In the genomic region with DNA sequence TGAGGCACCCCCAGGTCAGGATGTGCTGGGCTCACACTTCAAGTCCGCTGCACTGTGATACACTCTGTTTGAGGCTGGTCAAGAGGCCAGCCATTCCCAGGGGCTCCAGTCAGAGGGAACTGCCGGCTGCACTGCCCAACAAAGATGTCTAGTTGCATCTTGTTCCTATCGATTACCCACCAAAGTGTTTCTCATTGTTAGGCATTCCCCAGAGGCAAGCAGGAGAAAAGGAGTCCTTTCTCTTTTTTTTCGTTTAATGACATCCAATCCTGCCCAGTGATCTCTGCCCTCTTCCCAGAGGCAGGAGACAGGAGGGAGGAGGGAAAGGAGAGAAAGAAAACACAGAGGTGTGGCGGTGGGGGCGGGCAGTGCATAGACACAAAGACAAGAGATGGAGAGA, we compare ENCODE assay signal across 1 cellular context.
TF ChIP-seq lines count a peak whose summit lies in the region.

No MANE protein-coding gene starts in this region.

TF ChIP-seq in HepG2, 621 proteins besides CTCF, POLR2A, EP300 and RAD21:
- TF ChIP-seq PTBP1 (IDR thresholded peaks at IDR 0.05; ENCODE audit: low read depth, low read length, poor library complexity, severe bottlenecking) (no peak), NBN (conservative IDR thresholded peaks at IDR 0.05) (no peak), PHF20 (CRISPR knock-in tag; IDR thresholded peaks at IDR 0.05) (no peak), ZNF841 (CRISPR knock-in tag; IDR thresholded peaks at IDR 0.05; ENCODE audit: borderline replicate concordance) (no peak), ETV5 (CRISPR knock-in tag; IDR thresholded peaks at IDR 0.05; ENCODE audit: borderline replicate concordance) (no peak), PHF5A (CRISPR knock-in tag; IDR thresholded peaks at IDR 0.05; ENCODE audit: low read depth, unreplicated experiment) (no peak), ZNF230 (CRISPR knock-in tag; IDR thresholded peaks at IDR 0.05) (no peak), ZNF619 (CRISPR knock-in tag; IDR thresholded peaks at IDR 0.05) (no peak), SIX1 (CRISPR knock-in tag; IDR thresholded peaks at IDR 0.05; ENCODE audit: borderline replicate concordance) (no peak), ZNF235 (CRISPR knock-in tag; IDR thresholded peaks at IDR 0.05; ENCODE audit: borderline replicate concordance) (no peak), ZNF556 (CRISPR knock-in tag; IDR thresholded peaks at IDR 0.05; ENCODE audit: borderline replicate concordance) (no peak), ZNF124 (CRISPR knock-in tag; IDR thresholded peaks at IDR 0.05) (no peak), CCDC6 (CRISPR knock-in tag; IDR thresholded peaks at IDR 0.05) (no peak)
- TF ChIP-seq, protein P1, sequence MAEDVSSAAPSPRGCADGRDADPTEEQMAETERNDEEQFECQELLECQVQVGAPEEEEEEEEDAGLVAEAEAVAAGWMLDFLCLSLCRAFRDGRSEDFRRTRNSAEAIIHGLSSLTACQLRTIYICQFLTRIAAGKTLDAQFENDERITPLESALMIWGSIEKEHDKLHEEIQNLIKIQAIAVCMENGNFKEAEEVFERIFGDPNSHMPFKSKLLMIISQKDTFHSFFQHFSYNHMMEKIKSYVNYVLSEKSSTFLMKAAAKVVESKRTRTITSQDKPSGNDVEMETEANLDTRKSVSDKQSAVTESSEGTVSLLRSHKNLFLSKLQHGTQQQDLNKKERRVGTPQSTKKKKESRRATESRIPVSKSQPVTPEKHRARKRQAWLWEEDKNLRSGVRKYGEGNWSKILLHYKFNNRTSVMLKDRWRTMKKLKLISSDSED (CRISPR knock-in tag; IDR thresholded peaks at IDR 0.05): no peak
- TF ChIP-seq, protein P2, sequence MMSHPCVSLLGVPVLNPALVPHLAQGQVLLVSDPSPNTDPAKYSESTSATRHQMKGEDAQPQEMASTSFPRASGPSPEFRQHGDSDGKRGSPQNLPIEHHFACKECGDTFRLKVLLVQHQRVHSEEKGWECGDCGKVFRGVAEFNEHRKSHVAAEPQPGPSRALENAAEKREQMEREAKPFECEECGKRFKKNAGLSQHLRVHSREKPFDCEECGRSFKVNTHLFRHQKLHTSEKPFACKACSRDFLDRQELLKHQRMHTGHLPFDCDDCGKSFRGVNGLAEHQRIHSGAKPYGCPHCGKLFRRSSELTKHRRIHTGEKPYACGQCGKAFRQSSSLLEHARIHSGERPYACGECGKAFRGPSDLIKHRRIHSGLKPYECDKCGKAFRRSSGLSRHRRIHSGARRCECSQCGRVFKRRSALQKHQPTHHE (CRISPR knock-in tag; IDR thresholded peaks at IDR 0.05; ENCODE audit: borderline replicate concordance): no peak
- TF ChIP-seq, protein P3, sequence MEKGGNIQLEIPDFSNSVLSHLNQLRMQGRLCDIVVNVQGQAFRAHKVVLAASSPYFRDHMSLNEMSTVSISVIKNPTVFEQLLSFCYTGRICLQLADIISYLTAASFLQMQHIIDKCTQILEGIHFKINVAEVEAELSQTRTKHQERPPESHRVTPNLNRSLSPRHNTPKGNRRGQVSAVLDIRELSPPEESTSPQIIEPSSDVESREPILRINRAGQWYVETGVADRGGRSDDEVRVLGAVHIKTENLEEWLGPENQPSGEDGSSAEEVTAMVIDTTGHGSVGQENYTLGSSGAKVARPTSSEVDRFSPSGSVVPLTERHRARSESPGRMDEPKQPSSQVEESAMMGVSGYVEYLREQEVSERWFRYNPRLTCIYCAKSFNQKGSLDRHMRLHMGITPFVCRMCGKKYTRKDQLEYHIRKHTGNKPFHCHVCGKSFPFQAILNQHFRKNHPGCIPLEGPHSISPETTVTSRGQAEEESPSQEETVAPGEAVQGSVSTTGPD (CRISPR knock-in tag; IDR thresholded peaks at IDR 0.05): no peak
- TF ChIP-seq, protein P4, sequence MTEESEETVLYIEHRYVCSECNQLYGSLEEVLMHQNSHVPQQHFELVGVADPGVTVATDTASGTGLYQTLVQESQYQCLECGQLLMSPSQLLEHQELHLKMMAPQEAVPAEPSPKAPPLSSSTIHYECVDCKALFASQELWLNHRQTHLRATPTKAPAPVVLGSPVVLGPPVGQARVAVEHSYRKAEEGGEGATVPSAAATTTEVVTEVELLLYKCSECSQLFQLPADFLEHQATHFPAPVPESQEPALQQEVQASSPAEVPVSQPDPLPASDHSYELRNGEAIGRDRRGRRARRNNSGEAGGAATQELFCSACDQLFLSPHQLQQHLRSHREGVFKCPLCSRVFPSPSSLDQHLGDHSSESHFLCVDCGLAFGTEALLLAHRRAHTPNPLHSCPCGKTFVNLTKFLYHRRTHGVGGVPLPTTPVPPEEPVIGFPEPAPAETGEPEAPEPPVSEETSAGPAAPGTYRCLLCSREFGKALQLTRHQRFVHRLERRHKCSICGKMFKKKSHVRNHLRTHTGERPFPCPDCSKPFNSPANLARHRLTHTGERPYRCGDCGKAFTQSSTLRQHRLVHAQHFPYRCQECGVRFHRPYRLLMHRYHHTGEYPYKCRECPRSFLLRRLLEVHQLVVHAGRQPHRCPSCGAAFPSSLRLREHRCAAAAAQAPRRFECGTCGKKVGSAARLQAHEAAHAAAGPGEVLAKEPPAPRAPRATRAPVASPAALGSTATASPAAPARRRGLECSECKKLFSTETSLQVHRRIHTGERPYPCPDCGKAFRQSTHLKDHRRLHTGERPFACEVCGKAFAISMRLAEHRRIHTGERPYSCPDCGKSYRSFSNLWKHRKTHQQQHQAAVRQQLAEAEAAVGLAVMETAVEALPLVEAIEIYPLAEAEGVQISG (CRISPR knock-in tag; IDR thresholded peaks at IDR 0.05): no peak
- TF ChIP-seq, protein P5, sequence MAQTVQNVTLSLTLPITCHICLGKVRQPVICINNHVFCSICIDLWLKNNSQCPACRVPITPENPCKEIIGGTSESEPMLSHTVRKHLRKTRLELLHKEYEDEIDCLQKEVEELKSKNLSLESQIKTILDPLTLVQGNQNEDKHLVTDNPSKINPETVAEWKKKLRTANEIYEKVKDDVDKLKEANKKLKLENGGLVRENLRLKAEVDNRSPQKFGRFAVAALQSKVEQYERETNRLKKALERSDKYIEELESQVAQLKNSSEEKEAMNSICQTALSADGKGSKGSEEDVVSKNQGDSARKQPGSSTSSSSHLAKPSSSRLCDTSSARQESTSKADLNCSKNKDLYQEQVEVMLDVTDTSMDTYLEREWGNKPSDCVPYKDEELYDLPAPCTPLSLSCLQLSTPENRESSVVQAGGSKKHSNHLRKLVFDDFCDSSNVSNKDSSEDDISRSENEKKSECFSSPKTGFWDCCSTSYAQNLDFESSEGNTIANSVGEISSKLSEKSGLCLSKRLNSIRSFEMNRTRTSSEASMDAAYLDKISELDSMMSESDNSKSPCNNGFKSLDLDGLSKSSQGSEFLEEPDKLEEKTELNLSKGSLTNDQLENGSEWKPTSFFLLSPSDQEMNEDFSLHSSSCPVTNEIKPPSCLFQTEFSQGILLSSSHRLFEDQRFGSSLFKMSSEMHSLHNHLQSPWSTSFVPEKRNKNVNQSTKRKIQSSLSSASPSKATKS (CRISPR knock-in tag; IDR thresholded peaks at IDR 0.05): no peak
- TF ChIP-seq, protein P6, sequence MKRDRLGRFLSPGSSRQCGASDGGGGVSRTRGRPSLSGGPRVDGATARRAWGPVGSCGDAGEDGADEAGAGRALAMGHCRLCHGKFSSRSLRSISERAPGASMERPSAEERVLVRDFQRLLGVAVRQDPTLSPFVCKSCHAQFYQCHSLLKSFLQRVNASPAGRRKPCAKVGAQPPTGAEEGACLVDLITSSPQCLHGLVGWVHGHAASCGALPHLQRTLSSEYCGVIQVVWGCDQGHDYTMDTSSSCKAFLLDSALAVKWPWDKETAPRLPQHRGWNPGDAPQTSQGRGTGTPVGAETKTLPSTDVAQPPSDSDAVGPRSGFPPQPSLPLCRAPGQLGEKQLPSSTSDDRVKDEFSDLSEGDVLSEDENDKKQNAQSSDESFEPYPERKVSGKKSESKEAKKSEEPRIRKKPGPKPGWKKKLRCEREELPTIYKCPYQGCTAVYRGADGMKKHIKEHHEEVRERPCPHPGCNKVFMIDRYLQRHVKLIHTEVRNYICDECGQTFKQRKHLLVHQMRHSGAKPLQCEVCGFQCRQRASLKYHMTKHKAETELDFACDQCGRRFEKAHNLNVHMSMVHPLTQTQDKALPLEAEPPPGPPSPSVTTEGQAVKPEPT (CRISPR knock-in tag; IDR thresholded peaks at IDR 0.05; ENCODE audit: low read depth): no peak
